Comparison of ENCODE assay signal across 9 cellular contexts in genomic region chr1:91054780-91055481, GRCh38.
DNase-seq lines count a peak whose midpoint lies in the region; ATAC-seq and TF ChIP-seq lines count a peak whose summit lies in the region.
"Had no signal": no experiment of that assay in that cellular context is flagged by ENCODE, and none has a peak within 500 bp of the region (broad histone marks: within the 10 kb centered on the region; RNA-seq: fewer than 3 reads in every experiment).

No MANE protein-coding gene starts in this region.

- no peak for TF ChIP-seq CTCF in nephron progenitor cell (IDR thresholded peaks at IDR 0.05)

- no peaks in the 10 kb centered on the region for H3K27me3 Mint-ChIP-seq in stimulated activated memory B cell treated with anti-CD40 and anti-IgM and Interleukin-4, amounts not matched to agents 10 μg/mL and 1 μg/mL and 100 μg/mL, for 72 hours
- H3K27me3 Mint-ChIP-seq in nephron progenitor cell (ENCODE audit: low read depth, poor library complexity) = peaks cover 3% of the 10 kb centered on the region

- peaks cover 9% of the 10 kb centered on the region for H3K4me1 Mint-ChIP-seq in stimulated activated memory B cell treated with anti-CD40 and anti-IgM and Interleukin-4, amounts not matched to agents 10 μg/mL and 1 μg/mL and 100 μg/mL, for 72 hours
- no peaks in the 10 kb centered on the region for H3K4me1 Mint-ChIP-seq in nephron progenitor cell

- no peaks in the 10 kb centered on the region for H3K9me3 ChIP-seq in KOPT-K1 (ENCODE audit: insufficient read depth, low read length, poor library complexity, severe bottlenecking)

- no peak overlapping the region for H3K4me3 Mint-ChIP-seq in stimulated activated memory B cell treated with anti-CD40 and anti-IgM and Interleukin-4, amounts not matched to agents 10 μg/mL and 1 μg/mL and 100 μg/mL, for 72 hours
- H3K4me3 Mint-ChIP-seq in nephron progenitor cell = no peak overlapping the region

- ATAC-seq in HG02642 (IDR thresholded peaks at IDR 0.05; ENCODE audit: poor library complexity, unreplicated experiment) = peak; percentile 85
- ATAC-seq in stimulated activated memory B cell treated with anti-CD40 and anti-IgM and Interleukin-4, amounts not matched to agents 10 μg/mL and 1 μg/mL and 100 μg/mL, for 72 hours = peak; percentile 83

- H3K27ac ChIP-seq in KOPT-K1 (ENCODE audit: low read depth, low read length, poor library complexity, severe bottlenecking) = peak overlapping the region; percentile 33

- no peak overlapping the region for H3K27ac Mint-ChIP-seq in stimulated activated memory B cell treated with anti-CD40 and anti-IgM and Interleukin-4, amounts not matched to agents 10 μg/mL and 1 μg/mL and 100 μg/mL, for 72 hours
- no peak overlapping the region for H3K27ac Mint-ChIP-seq in nephron progenitor cell

- no peaks in the 10 kb centered on the region for H3K9me3 Mint-ChIP-seq in stimulated activated memory B cell treated with anti-CD40 and anti-IgM and Interleukin-4, amounts not matched to agents 10 μg/mL and 1 μg/mL and 100 μg/mL, for 72 hours
- no peaks in the 10 kb centered on the region for H3K9me3 Mint-ChIP-seq in nephron progenitor cell

- H3K36me3 Mint-ChIP-seq in stimulated activated memory B cell treated with anti-CD40 and anti-IgM and Interleukin-4, amounts not matched to agents 10 μg/mL and 1 μg/mL and 100 μg/mL, for 72 hours = no peaks in the 10 kb centered on the region
- H3K36me3 Mint-ChIP-seq in nephron progenitor cell (ENCODE audit: low read depth) = no peaks in the 10 kb centered on the region

- no peaks in the 10 kb centered on the region for H3K36me3 ChIP-seq in KOPT-K1 (ENCODE audit: insufficient read depth, low read length)

- DNase-seq in GM19238 (ENCODE audit: insufficient read length, low spot score) = peak; percentile 28
- no peak for DNase-seq in nephron progenitor cell
- no peak for DNase-seq in NCI-H510A treated with DMSO at 0.1 percent for 48 hours (lab: John Stamatoyannopoulos, UW)
- DNase-seq in effector CD4-positive, alpha-beta T cell = no peak
- DNase-seq: activated CD8-positive, alpha-beta memory T cell treated with anti-CD3 and anti-CD28 coated beads, Interleukin-2, amount 50 U/mL, for 48 hours; stimulated activated CD4-positive, alpha-beta T cell treated with anti-CD3 and anti-CD28 coated beads, Interleukin-4, amount 100 ng/mL, for 1 hour had no signal
